Comparison of ENCODE assay signal across 20 cellular contexts in genomic region chrX:11375614-11376119, GRCh38.
"Had no signal": no experiment of that assay in that cellular context is flagged by ENCODE, and none has a peak within 500 bp of the region (broad histone marks: within the 10 kb centered on the region; RNA-seq: fewer than 3 reads in every experiment).

No MANE protein-coding gene starts in this region.

- FAIRE-seq: frontal cortex had no signal

- H3K4me1 ChIP-seq: left ventricle myocardium inferior, right lobe of liver, upper lobe of right lung had no signal

- H3K4me3 ChIP-seq: left ventricle myocardium inferior, right lobe of liver, smooth muscle cell, stomach, thoracic aorta, upper lobe of right lung had no signal

- H3K27me3 ChIP-seq: right lobe of liver, stomach, upper lobe of right lung had no signal

- H3K27ac ChIP-seq: left ventricle myocardium inferior, right lobe of liver, stomach, thoracic aorta, upper lobe of right lung had no signal

- H3K4me2 ChIP-seq: smooth muscle cell had no signal

- ATAC-seq: activated T-cell treated with anti-CD3 and anti-CD28 coated beads, Interleukin-2, amount 50 U/mL, for 72 hours; naive thymus-derived CD4-positive, alpha-beta T cell; right lobe of liver; stimulated activated effector memory CD8-positive, alpha-beta T cell treated with anti-CD3 and anti-CD28 coated beads, Interleukin-12 subunit alpha, Interleukin-12 subunit beta, amount 100 ng/mL, for 72 hours; T-cell; upper lobe of right lung had no signal

- DNase-seq: activated CD4-positive, CD25-positive, alpha-beta regulatory T cell treated with anti-CD3 and anti-CD28 coated beads, Interleukin-2, amount 50 U/mL, for 72 hours; activated CD8-positive, alpha-beta memory T cell treated with anti-CD3 and anti-CD28 coated beads for 24 hours; activated CD8-positive, alpha-beta memory T cell treated with anti-CD3 and anti-CD28 coated beads, Interleukin-2, amount 50 U/mL, for 48 hours; activated effector memory CD4-positive, alpha-beta T cell treated with anti-CD3 and anti-CD28 coated beads, Interleukin-2, amount 50 U/mL, for 16 hours; activated naive CD4-positive, alpha-beta T cell treated with anti-CD3 and anti-CD28 coated beads, Interleukin-2, amount 50 U/mL, for 16 hours; activated T-cell treated with anti-CD3 and anti-CD28 coated beads, Interleukin-2, amount 50 U/mL, for 72 hours; dermis blood vessel endothelial cell; effector memory CD4-positive, alpha-beta T cell; left ventricle myocardium inferior; mammary epithelial cell; naive thymus-derived CD4-positive, alpha-beta T cell; right lobe of liver; stimulated activated CD4-positive, alpha-beta T cell treated with anti-CD3 and anti-CD28 coated beads, Interleukin-4, amount 100 ng/mL, for 24 hours; stomach; T-cell; upper lobe of right lung had no signal

- H3K9me3 ChIP-seq: left ventricle myocardium inferior, right lobe of liver, thoracic aorta, upper lobe of right lung had no signal

- H3K36me3 ChIP-seq: left ventricle myocardium inferior, right lobe of liver, stomach, thoracic aorta, upper lobe of right lung had no signal
